9 cellular contexts compared by ENCODE assay signal in genomic region chr4:687975-688694, GRCh38. TPM values are rescaled to one million over a fixed set of nuclear protein-coding genes. Genes with fewer than 3 reads are reported as not detected.
DNase-seq lines count a peak whose midpoint lies in the region; ATAC-seq and TF ChIP-seq lines count a peak whose summit lies in the region.
"Had no signal": no experiment of that assay in that cellular context is flagged by ENCODE, and none has a peak within 500 bp of the region (broad histone marks: within the 10 kb centered on the region; RNA-seq: fewer than 3 reads in every experiment).

No MANE protein-coding gene starts in this region.

- H3K9me3 ChIP-seq in BLaER1 treated with 17β-estradiol and CSF1 and Interleukin-3, amounts not matched to agents 10 nM and 100 nM (replicated peaks in 1 of 11), result no peaks in the 10 kb centered on the region
- no peaks in the 10 kb centered on the region for H3K9me3 ChIP-seq in ovary
- H3K9me3 ChIP-seq in SJCRH30 (replicated peaks), result no peaks in the 10 kb centered on the region

- TF ChIP-seq POLR2A in ovary (IDR thresholded peaks at IDR 0.05), result no peak

- ATAC-seq in left cardiac atrium (peak; percentile 1 to 2), HG03520 (IDR thresholded peaks at IDR 0.05; ENCODE audit: unreplicated experiment) (no peak)

- H3K4me3 ChIP-seq in BLaER1 treated with 17β-estradiol and CSF1 and Interleukin-3, amounts not matched to agents 10 nM and 100 nM, result peak overlapping the region in 2 of 10 experiments; percentile 17 to 31; a peak in 4 of 20 replicates
- H3K4me3 ChIP-seq in WI38 (ENCODE audit: low read depth, low read length) (peak overlapping the region; percentile 48), ovary (peak overlapping the region; percentile 11), SJCRH30 (no peak overlapping the region)

- peaks cover 27 to 73% (median 48%) of the 10 kb centered on the region in 10 experiments for H3K4me1 ChIP-seq in BLaER1 treated with 17β-estradiol and CSF1 and Interleukin-3, amounts not matched to agents 10 nM and 100 nM
- H3K4me1 ChIP-seq in ovary (ENCODE audit: insufficient read depth), result no peaks in the 10 kb centered on the region
- H3K4me1 ChIP-seq in SJCRH30, result peaks cover 15% of the 10 kb centered on the region

- peak overlapping the region in 6 of 11 experiments; percentile 21 to 91 (median 82); a peak in 10 of 22 replicates for H3K4me2 ChIP-seq in BLaER1 treated with 17β-estradiol and CSF1 and Interleukin-3, amounts not matched to agents 10 nM and 100 nM

- TF ChIP-seq CTCF in WI38 (IDR thresholded peaks at IDR 0.05; ENCODE audit: low read depth, low read length) (no peak), ovary (IDR thresholded peaks at IDR 0.05) (no peak)

- no peaks in the 10 kb centered on the region for H4K20me1 ChIP-seq in BLaER1 treated with 17β-estradiol and CSF1 and Interleukin-3, amounts not matched to agents 10 nM and 100 nM

- peaks cover 0 to 13% (median 0%) of the 10 kb centered on the region in 11 experiments; a peak in 7 of 22 replicates for H3K27me3 ChIP-seq in BLaER1 treated with 17β-estradiol and CSF1 and Interleukin-3, amounts not matched to agents 10 nM and 100 nM
- no peaks in the 10 kb centered on the region for H3K27me3 ChIP-seq in ovary
- H3K27me3 ChIP-seq in SJCRH30, result no peaks in the 10 kb centered on the region

- WGBS in ovary, 3 donors, result 81 to 86% (median 86%) methylated on average over 22 to 23 of the region's 23 CpGs

- H3K36me3 ChIP-seq in BLaER1 treated with 17β-estradiol and CSF1 and Interleukin-3, amounts not matched to agents 10 nM and 100 nM, result no peaks in the 10 kb centered on the region
- no peaks in the 10 kb centered on the region for H3K36me3 ChIP-seq in ovary
- no peaks in the 10 kb centered on the region for H3K36me3 ChIP-seq in SJCRH30

- DNase-seq in left cardiac atrium (no peak), ovary (peak in 1 of 5 donors; percentile 20), dedifferentiated amniotic fluid mesenchymal stem cell (ENCODE audit: extremely low spot score) (no peak), SJCRH30 (no peak)
- no peak for DNase-seq in activated CD4-positive, alpha-beta T cell treated with anti-CD3 and anti-CD28 coated beads for 4 hours
- DNase-seq: NCI-H69 had no signal

- no peak for TF ChIP-seq EP300 in ovary (IDR thresholded peaks at IDR 0.05)

- intact Hi-C loops in left cardiac atrium (cut with DNase I), result no loop called here
- intact Hi-C loops in ovary (cut with DNase I), result no loop called here

- H3K9ac ChIP-seq in BLaER1 treated with 17β-estradiol and CSF1 and Interleukin-3, amounts not matched to agents 10 nM and 100 nM, result peak overlapping the region in 3 of 11 experiments; percentile 58 to 67 (median 58); a peak in 5 of 22 replicates

- H3K27ac ChIP-seq in BLaER1 treated with 17β-estradiol and CSF1 and Interleukin-3, amounts not matched to agents 10 nM and 100 nM, result peak overlapping the region in 6 of 11 experiments; percentile 21 to 77 (median 64); a peak in 10 of 22 replicates
- no peak overlapping the region for H3K27ac ChIP-seq in ovary
- H3K27ac ChIP-seq in SJCRH30, result no peak overlapping the region; the same call in 1 of the 2 replicates

RNA-seq across cellular contexts. Expression of gene SLC49A3, which starts 0.8 kb away (rescaled TPM):
- total RNA-seq in left cardiac atrium (10 to 100 TPM; 14.0 to 17.2 TPM), ovary (1 to 10 TPM; 1.1 to 5.2 (median 2.5) TPM)
- polyA plus RNA-seq in ovary, result 1 to 10 TPM in 1 of 2 donors, under 1 TPM in 1; 0.43 to 1.8 TPM
- 0.13 TPM in 1 of 2 replicates, not detected in the other for total RNA-seq in SJCRH30 (2014; rRNA removed; shearing (Covaris generic))

RNA-seq across cellular contexts. Expression of gene MYL5, which starts 13.8 kb away (rescaled TPM):
- total RNA-seq in left cardiac atrium, result 1 to 10 TPM; 5.4 to 5.9 TPM
- 10 to 100 TPM in 4 of 7 donors, 1 to 10 TPM in 3; 4.0 to 18.3 (median 10.0) TPM for total RNA-seq in ovary
- 1 to 10 TPM; 6.4 to 6.5 TPM for polyA plus RNA-seq in ovary
- total RNA-seq in SJCRH30 (2014; rRNA removed; shearing (Covaris generic)), result 3.2 and 3.4 TPM in 2 replicates

RNA-seq across cellular contexts. Expression of gene ATP5ME, which starts 14.1 kb away (rescaled TPM):
- total RNA-seq in left cardiac atrium (100 to 1,000 TPM; 770 to 781 TPM), ovary (100 to 1,000 TPM; 180 to 267 (median 189) TPM)
- polyA plus RNA-seq in ovary, result 100 to 1,000 TPM; 207 to 359 TPM
- total RNA-seq in SJCRH30 (2014; rRNA removed; shearing (Covaris generic)), result 338 and 409 TPM in 2 replicates

RNA-seq across cellular contexts. Expression of gene PCGF3, which starts 17.5 kb away (rescaled TPM):
- total RNA-seq in left cardiac atrium (10 to 100 TPM; 21.4 to 26.6 TPM), ovary (10 to 100 TPM; 33.2 to 51.2 (median 45.3) TPM)
- 10 to 100 TPM; 21.7 to 45.4 TPM for polyA plus RNA-seq in ovary
- 50.3 and 60.4 TPM in 2 replicates for total RNA-seq in SJCRH30 (2014; rRNA removed; shearing (Covaris generic))

Comparison
In these comparisons a context has a peak if more than half of its experiments do, and no peak if none do; other contexts are left out.
1. H3K27ac ChIP-seq: peak in BLaER1 treated with 17β-estradiol and CSF1 and Interleukin-3, amounts not matched to agents 10 nM and 100 nM (6 of 11); none in ovary (0 of 2) and SJCRH30 (single experiment).